Comparison of ENCODE assay signal across 29 cellular contexts in genomic region chr13:99878921-99879610, GRCh38.
"Had no signal": no experiment of that assay in that cellular context is flagged by ENCODE, and none has a peak within 500 bp of the region (broad histone marks: within the 10 kb centered on the region; RNA-seq: fewer than 3 reads in every experiment).

No MANE protein-coding gene starts in this region.

- H3K27ac Mint-ChIP-seq: dendritic cell treated with granulocyte-macrophage colony-stimulating factor and Interleukin-4, amounts not matched to agents 40 ng/mL and 50 ng/mL, for 4 days; natural killer cell; stimulated activated effector memory CD8-positive, alpha-beta T cell treated with anti-CD3 and anti-CD28 coated beads, Interleukin-12 subunit alpha, Interleukin-12 subunit beta, amount 100 ng/mL, for 72 hours had no signal

- H3K4me1 Mint-ChIP-seq: natural killer cell; stimulated activated effector memory CD8-positive, alpha-beta T cell treated with anti-CD3 and anti-CD28 coated beads, Interleukin-12 subunit alpha, Interleukin-12 subunit beta, amount 100 ng/mL, for 72 hours had no signal

- H3K9me3 Mint-ChIP-seq: dendritic cell treated with granulocyte-macrophage colony-stimulating factor and Interleukin-4, amounts not matched to agents 40 ng/mL and 50 ng/mL, for 4 days; natural killer cell; stimulated activated effector memory CD8-positive, alpha-beta T cell treated with anti-CD3 and anti-CD28 coated beads, Interleukin-12 subunit alpha, Interleukin-12 subunit beta, amount 100 ng/mL, for 72 hours had no signal

- H3K4me3 Mint-ChIP-seq: dendritic cell treated with granulocyte-macrophage colony-stimulating factor and Interleukin-4, amounts not matched to agents 40 ng/mL and 50 ng/mL, for 4 days; natural killer cell; stimulated activated effector memory CD8-positive, alpha-beta T cell treated with anti-CD3 and anti-CD28 coated beads, Interleukin-12 subunit alpha, Interleukin-12 subunit beta, amount 100 ng/mL, for 72 hours had no signal

- H3K4me3 ChIP-seq: esophagus squamous epithelium, heart right ventricle, lower lobe of right lung, ovary, psoas muscle, sigmoid colon, stomach, thyroid gland, vagina had no signal

- FAIRE-seq: colon, endothelial cell of umbilical vein, islet of Langerhans had no signal

- H3K27ac ChIP-seq: esophagus squamous epithelium, heart right ventricle, lower lobe of right lung, ovary, psoas muscle, sigmoid colon, stomach, thyroid gland, vagina had no signal

- H3K36me3 ChIP-seq: esophagus squamous epithelium, heart right ventricle, lower lobe of right lung, ovary, sigmoid colon, stomach, thyroid gland, vagina had no signal

- H3K36me3 Mint-ChIP-seq: natural killer cell; stimulated activated effector memory CD8-positive, alpha-beta T cell treated with anti-CD3 and anti-CD28 coated beads, Interleukin-12 subunit alpha, Interleukin-12 subunit beta, amount 100 ng/mL, for 72 hours had no signal

- ATAC-seq: heart right ventricle; left ventricle myocardium superior; lower lobe of right lung; natural killer cell; psoas muscle; right cardiac atrium; stimulated activated effector memory CD8-positive, alpha-beta T cell treated with anti-CD3 and anti-CD28 coated beads, Interleukin-12 subunit alpha, Interleukin-12 subunit beta, amount 100 ng/mL, for 72 hours had no signal

- H3K4me1 ChIP-seq: esophagus squamous epithelium, heart right ventricle, lower lobe of right lung, psoas muscle, sigmoid colon, stomach, thyroid gland, vagina had no signal

- DNase-seq: effector CD8-positive, alpha-beta T cell; erythroblast; esophagus squamous epithelium; foreskin melanocyte; glutamatergic neuron; heart right ventricle; hippocampal formation; kidney glomerular epithelial cell; left ventricle myocardium superior; lower lobe of right lung; natural killer cell; occipital lobe; ovary; posterior cingulate gyrus; psoas muscle; right cardiac atrium; sigmoid colon; stimulated activated CD4-positive, alpha-beta T cell treated with anti-CD3 and anti-CD28 coated beads, Interleukin-2, amount 100 ng/mL, for 24 hours; stimulated activated CD4-positive, alpha-beta T cell treated with anti-CD3 and anti-CD28 coated beads, Interleukin-4, amount 100 ng/mL, for 24 hours; stimulated activated naive CD4-positive, alpha-beta T cell treated with Interleukin-2 at 50 U/mL for 16 hours; stomach; thyroid gland; trophoblast cell had no signal

- H3K9me3 ChIP-seq: esophagus squamous epithelium, heart right ventricle, lower lobe of right lung, ovary, psoas muscle, sigmoid colon, stomach, thyroid gland, vagina had no signal

- H3K27me3 ChIP-seq: esophagus squamous epithelium, heart right ventricle, ovary, sigmoid colon, stomach, thyroid gland, vagina had no signal
